ENCODE assay signal across 1 cellular context in genomic region chr12:13100610-13100881, GRCh38.
TF ChIP-seq lines count a peak whose summit lies in the region.

No MANE protein-coding gene starts in this region.

TF ChIP-seq in GM12878, 131 proteins besides CTCF, POLR2A, EP300 and RAD21 (continued from another document):
- TF ChIP-seq ZZZ3 (IDR thresholded peaks at IDR 0.05; ENCODE audit: control insufficient read depth, insufficient read length, low read depth) (no peak), SIN3A (IDR thresholded peaks at IDR 0.05; ENCODE audit: low read depth, low read length) (no peak), PRDM15 (CRISPR knock-in tag; IDR thresholded peaks at IDR 0.05) (no peak), FOXK2 (IDR thresholded peaks at IDR 0.05) (no peak), SUZ12 (IDR thresholded peaks at IDR 0.05; ENCODE audit: unreplicated experiment) (no peak), TCF3 (IDR thresholded peaks at IDR 0.05; ENCODE audit: borderline replicate concordance, insufficient read depth, low read depth, low read length) (no peak), HCFC1 (IDR thresholded peaks at IDR 0.05; ENCODE audit: low read length) (no peak), USF1 (IDR thresholded peaks at IDR 0.05; ENCODE audit: borderline replicate concordance, extremely low read length, insufficient read depth, low read depth, low read length) (no peak), FOXM1 (IDR thresholded peaks at IDR 0.05; ENCODE audit: low read depth, low read length) (no peak), BMI1 (IDR thresholded peaks at IDR 0.05; ENCODE audit: borderline replicate concordance) (no peak), MTA3 (IDR thresholded peaks at IDR 0.05; ENCODE audit: borderline replicate concordance, low read length) (no peak), SP1 (IDR thresholded peaks at IDR 0.05; ENCODE audit: low read depth, low read length) (no peak), CBX3 (IDR thresholded peaks at IDR 0.05; ENCODE audit: borderline replicate concordance, low read depth) (no peak), RAD51 (IDR thresholded peaks at IDR 0.05) (no peak)
